In the genomic region with DNA sequence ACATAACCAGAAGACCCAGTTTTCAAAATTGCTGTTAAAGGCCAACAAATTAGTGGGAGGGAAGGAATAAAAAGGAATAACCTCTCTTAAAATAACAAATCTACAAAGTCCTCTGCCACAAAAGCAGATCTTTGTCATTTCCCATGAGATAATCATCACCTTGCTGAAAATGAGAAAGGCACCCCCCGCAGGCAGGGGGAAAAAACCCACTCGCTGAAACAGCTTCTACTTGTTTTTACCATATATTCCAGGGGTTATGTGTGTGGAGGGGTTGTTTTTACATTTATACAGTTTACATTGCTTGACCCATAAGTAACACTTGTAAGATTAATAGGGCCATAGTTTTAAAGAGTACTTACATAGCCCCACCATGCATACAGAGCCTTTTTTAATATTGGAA, we compare ENCODE assay signal across 17 cellular contexts.
DNase-seq lines count a peak whose midpoint lies in the region; ATAC-seq and TF ChIP-seq lines count a peak whose summit lies in the region.
"Had no signal": no experiment of that assay in that cellular context is flagged by ENCODE, and none has a peak within 500 bp of the region (broad histone marks: within the 10 kb centered on the region; RNA-seq: fewer than 3 reads in every experiment).

No MANE protein-coding gene starts in this region.

- H3K36me3 Mint-ChIP-seq in GM23338 (ENCODE audit: low read depth) = peaks cover 65% of the 10 kb centered on the region
- peaks cover 70% of the 10 kb centered on the region for H3K36me3 Mint-ChIP-seq in nephron progenitor cell (ENCODE audit: low read depth)

- H3K27me3 Mint-ChIP-seq in GM23338 (ENCODE audit: insufficient read depth, low read depth, poor library complexity) (peaks cover 7% of the 10 kb centered on the region), nephron progenitor cell (ENCODE audit: low read depth, poor library complexity) (no peaks in the 10 kb centered on the region)

- H3K9me3 Mint-ChIP-seq in GM23338 (no peaks in the 10 kb centered on the region; the same call in 2 of the 3 replicates), nephron progenitor cell (no peaks in the 10 kb centered on the region)
- H3K9me3 Mint-ChIP-seq: CD4-positive, alpha-beta T cell; HFFc6 had no signal

- TF ChIP-seq POLR2A in erythroblast (IDR thresholded peaks at IDR 0.05; ENCODE audit: low read length) = no peak

- H3K36me3 ChIP-seq in GM23338 (ENCODE audit: insufficient read depth) (peaks cover 8% of the 10 kb centered on the region; the same call in 1 of the 2 replicates), Karpas-422 (ENCODE audit: insufficient read depth, low read length) (no peaks in the 10 kb centered on the region), OCI-LY7 (ENCODE audit: insufficient read depth, low read length) (no peaks in the 10 kb centered on the region)

- H3K27ac Mint-ChIP-seq in GM23338 = no peak overlapping the region
- peak overlapping the region; percentile 78 for H3K27ac Mint-ChIP-seq in nephron progenitor cell
- H3K27ac Mint-ChIP-seq: CD4-positive, alpha-beta T cell; HFFc6 had no signal

- peaks cover 9% of the 10 kb centered on the region for H3K79me2 ChIP-seq in GM23338 (replicated peaks; ENCODE audit: insufficient read depth)
- H3K79me2 ChIP-seq in Karpas-422 (ENCODE audit: low read length) = no peaks in the 10 kb centered on the region
- H3K79me2 ChIP-seq in OCI-LY7 (ENCODE audit: insufficient read depth, low read depth, low read length) = no peaks in the 10 kb centered on the region

- H3K4me1 Mint-ChIP-seq in GM23338 = peaks cover 36% of the 10 kb centered on the region
- no peaks in the 10 kb centered on the region for H3K4me1 Mint-ChIP-seq in nephron progenitor cell

- H2AFZ ChIP-seq in GM23338 (no peak overlapping the region), Karpas-422 (ENCODE audit: low read length) (no peak overlapping the region), OCI-LY7 (ENCODE audit: low read length) (no peak overlapping the region)

- POLR2A ChIA-PET in OCI-LY7 (lab: Charles Lee) = interaction anchor here (0.6 kb wide), 1 partner anchor 339 kb away, joined by 3 read pairs; no protein-coding TSS in a partner anchor

- peak overlapping the region; percentile 69 for H3K4me2 ChIP-seq in GM23338
- H3K4me2 ChIP-seq in Karpas-422 (ENCODE audit: low read depth, low read length, poor library complexity, severe bottlenecking) = no peak overlapping the region
- H3K4me2 ChIP-seq in OCI-LY7 (ENCODE audit: low read length) = no peak overlapping the region

- H3K4me3 Mint-ChIP-seq in GM23338 (no peak overlapping the region), nephron progenitor cell (no peak overlapping the region)
- H3K4me3 Mint-ChIP-seq: CD4-positive, alpha-beta T cell; HFFc6 had no signal

- peaks cover 7% of the 10 kb centered on the region; the same call in 1 of the 2 replicates for H3F3A ChIP-seq in GM23338 (replicated peaks; ENCODE audit: low read depth)

- TF ChIP-seq CTCF in GM23338 (conservative IDR thresholded peaks at IDR 0.05; ENCODE audit: low read depth in 2 of 2) (peak; percentile 21 to 31; a peak in 2 of 4 replicates), OCI-LY7 (conservative IDR thresholded peaks at IDR 0.05; ENCODE audit: low read length) (peak; percentile 57), nephron progenitor cell (IDR thresholded peaks at IDR 0.05) (no peak)

- DNase-seq in GM23338 (ENCODE audit: low spot score) (no peak), Karpas-422 (peak; percentile 59), OCI-LY7 (ENCODE audit: low spot score) (no peak), nephron progenitor cell (no peak), hypothalamus (lab: John Stamatoyannopoulos, UW) (no peak), erythroblast (lab: John Stamatoyannopoulos, UW) (no peak)
- no peak for DNase-seq in central memory CD4-positive, alpha-beta T cell
- DNase-seq: ACHN; Caco-2; CD4-positive, alpha-beta T cell; GDM1; HCEC 1CT; HFFc6; IMR-90 had no signal

- H3K9ac ChIP-seq in Karpas-422 (ENCODE audit: low read length) = no peak overlapping the region

- no peak overlapping the region for H3K4me3 ChIP-seq in GM23338
- H3K4me3 ChIP-seq in Karpas-422 (ENCODE audit: low read length) = no peak overlapping the region
- no peak overlapping the region for H3K4me3 ChIP-seq in OCI-LY7 (ENCODE audit: low read depth, low read length, poor library complexity, severe bottlenecking)
- H3K4me3 ChIP-seq: K562 had no signal

- H3K27ac ChIP-seq in GM23338 (ENCODE audit: low read depth) (no peak overlapping the region), Karpas-422 (ENCODE audit: low read length) (peak overlapping the region; percentile 50; the same call in 1 of the 2 replicates), OCI-LY7 (ENCODE audit: low read depth, low read length, poor library complexity, severe bottlenecking) (no peak overlapping the region)
- H3K27ac ChIP-seq: C4-2B had no signal

- H3K9me3 ChIP-seq in Karpas-422 (ENCODE audit: low read length) = no peaks in the 10 kb centered on the region
- no peaks in the 10 kb centered on the region for H3K9me3 ChIP-seq in OCI-LY7 (ENCODE audit: low read length)
- H3K9me3 ChIP-seq: Caco-2 had no signal

- no peaks in the 10 kb centered on the region for H3K27me3 ChIP-seq in GM23338 (ENCODE audit: insufficient read depth)
- H3K27me3 ChIP-seq in Karpas-422 (ENCODE audit: low read length) = no peaks in the 10 kb centered on the region

- ATAC-seq in GM23338 (no peak), GM21576 (IDR thresholded peaks at IDR 0.05; ENCODE audit: unreplicated experiment) (no peak)
- ATAC-seq: K562 had no signal

- intact Hi-C loops in OCI-LY7 (cut with micrococcal nuclease; ENCODE audit: unreplicated experiment) = no loop called here

- peaks cover 40% of the 10 kb centered on the region for H3K4me1 ChIP-seq in GM23338 (ENCODE audit: insufficient read depth)
- peaks cover 12% of the 10 kb centered on the region for H3K4me1 ChIP-seq in Karpas-422 (ENCODE audit: low read length)
- no peaks in the 10 kb centered on the region for H3K4me1 ChIP-seq in OCI-LY7 (ENCODE audit: insufficient read depth, low read length, poor library complexity, severe bottlenecking)

- H4K20me1 ChIP-seq in GM23338 (replicated peaks; ENCODE audit: insufficient read depth) = peaks cover 27% of the 10 kb centered on the region; the same call in 1 of the 2 replicates
- H4K20me1 ChIP-seq in Karpas-422 (ENCODE audit: insufficient read depth, low read depth, low read length) = no peaks in the 10 kb centered on the region
- H4K20me1 ChIP-seq in OCI-LY7 (ENCODE audit: insufficient read depth, low read length) = no peaks in the 10 kb centered on the region

- no TSS peak for BruUV-seq in OCI-LY7 (replicated peaks; lab: Mats Ljungman, UMichigan)

- CTCF ChIA-PET in OCI-LY7 (lab: Charles Lee; ENCODE audit: unreplicated experiment) = no interaction called here

- H3K9me2 ChIP-seq in GM23338 (ENCODE audit: insufficient read depth) = no peaks in the 10 kb centered on the region
- H3K9me2 ChIP-seq in Karpas-422 (replicated peaks; ENCODE audit: insufficient read depth, low read length) = no peaks in the 10 kb centered on the region
- H3K9me2 ChIP-seq in OCI-LY7 (ENCODE audit: insufficient read depth, low read length) = no peaks in the 10 kb centered on the region

TF ChIP-seq in GM23338, 12 proteins besides CTCF, POLR2A, EP300 and RAD21:
- TF ChIP-seq, protein P1, sequence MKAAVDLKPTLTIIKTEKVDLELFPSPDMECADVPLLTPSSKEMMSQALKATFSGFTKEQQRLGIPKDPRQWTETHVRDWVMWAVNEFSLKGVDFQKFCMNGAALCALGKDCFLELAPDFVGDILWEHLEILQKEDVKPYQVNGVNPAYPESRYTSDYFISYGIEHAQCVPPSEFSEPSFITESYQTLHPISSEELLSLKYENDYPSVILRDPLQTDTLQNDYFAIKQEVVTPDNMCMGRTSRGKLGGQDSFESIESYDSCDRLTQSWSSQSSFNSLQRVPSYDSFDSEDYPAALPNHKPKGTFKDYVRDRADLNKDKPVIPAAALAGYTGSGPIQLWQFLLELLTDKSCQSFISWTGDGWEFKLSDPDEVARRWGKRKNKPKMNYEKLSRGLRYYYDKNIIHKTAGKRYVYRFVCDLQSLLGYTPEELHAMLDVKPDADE (IDR thresholded peaks at IDR 0.05) = no peak
- TF ChIP-seq STAT1 (IDR thresholded peaks at IDR 0.05; ENCODE audit: unreplicated experiment) = no peak
- TF ChIP-seq ZNF331 (CRISPR knock-in tag; IDR thresholded peaks at IDR 0.05; ENCODE audit: low read depth) = no peak
- TF ChIP-seq, protein P2, sequence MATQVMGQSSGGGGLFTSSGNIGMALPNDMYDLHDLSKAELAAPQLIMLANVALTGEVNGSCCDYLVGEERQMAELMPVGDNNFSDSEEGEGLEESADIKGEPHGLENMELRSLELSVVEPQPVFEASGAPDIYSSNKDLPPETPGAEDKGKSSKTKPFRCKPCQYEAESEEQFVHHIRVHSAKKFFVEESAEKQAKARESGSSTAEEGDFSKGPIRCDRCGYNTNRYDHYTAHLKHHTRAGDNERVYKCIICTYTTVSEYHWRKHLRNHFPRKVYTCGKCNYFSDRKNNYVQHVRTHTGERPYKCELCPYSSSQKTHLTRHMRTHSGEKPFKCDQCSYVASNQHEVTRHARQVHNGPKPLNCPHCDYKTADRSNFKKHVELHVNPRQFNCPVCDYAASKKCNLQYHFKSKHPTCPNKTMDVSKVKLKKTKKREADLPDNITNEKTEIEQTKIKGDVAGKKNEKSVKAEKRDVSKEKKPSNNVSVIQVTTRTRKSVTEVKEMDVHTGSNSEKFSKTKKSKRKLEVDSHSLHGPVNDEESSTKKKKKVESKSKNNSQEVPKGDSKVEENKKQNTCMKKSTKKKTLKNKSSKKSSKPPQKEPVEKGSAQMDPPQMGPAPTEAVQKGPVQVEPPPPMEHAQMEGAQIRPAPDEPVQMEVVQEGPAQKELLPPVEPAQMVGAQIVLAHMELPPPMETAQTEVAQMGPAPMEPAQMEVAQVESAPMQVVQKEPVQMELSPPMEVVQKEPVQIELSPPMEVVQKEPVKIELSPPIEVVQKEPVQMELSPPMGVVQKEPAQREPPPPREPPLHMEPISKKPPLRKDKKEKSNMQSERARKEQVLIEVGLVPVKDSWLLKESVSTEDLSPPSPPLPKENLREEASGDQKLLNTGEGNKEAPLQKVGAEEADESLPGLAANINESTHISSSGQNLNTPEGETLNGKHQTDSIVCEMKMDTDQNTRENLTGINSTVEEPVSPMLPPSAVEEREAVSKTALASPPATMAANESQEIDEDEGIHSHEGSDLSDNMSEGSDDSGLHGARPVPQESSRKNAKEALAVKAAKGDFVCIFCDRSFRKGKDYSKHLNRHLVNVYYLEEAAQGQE (IDR thresholded peaks at IDR 0.05; ENCODE audit: unreplicated experiment) = no peak
- TF ChIP-seq CREB1 (CRISPR knock-in tag; IDR thresholded peaks at IDR 0.05; ENCODE audit: low read depth) = no peak
